In the genomic region with DNA sequence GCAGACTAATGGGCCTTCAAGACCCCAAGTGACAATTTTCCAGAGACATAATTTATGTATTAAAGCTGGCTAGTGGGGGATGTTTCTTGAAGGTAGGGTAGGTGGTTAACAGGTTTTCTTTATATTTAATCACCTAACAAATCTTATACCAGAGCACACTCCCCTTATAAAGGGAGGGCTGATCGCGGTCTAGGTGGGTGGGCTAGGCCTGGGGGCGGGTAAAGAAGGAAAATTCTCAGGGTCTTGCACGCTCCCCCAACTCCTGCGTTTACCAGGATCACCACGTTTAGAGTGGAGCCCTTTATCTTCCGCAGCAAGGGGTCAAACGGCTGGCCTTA, we compare ENCODE assay signal across 8 cellular contexts. TPM values are rescaled to one million over a fixed set of nuclear protein-coding genes. Genes with fewer than 3 reads are reported as not detected.
DNase-seq lines count a peak whose midpoint lies in the region; ATAC-seq and TF ChIP-seq lines count a peak whose summit lies in the region.

No MANE protein-coding gene starts in this region.

- in situ Hi-C loops in astrocyte of the spinal cord (cut with HindIII; ENCODE audit: low sequenced_read_pairs) = no loop called here

- no peak for DNase-seq in activated naive CD4-positive, alpha-beta T cell treated with anti-CD3 and anti-CD28 coated beads, Interleukin-2, amount 50 U/mL, for 16 hours
- DNase-seq in astrocyte of the spinal cord (ENCODE audit: low read depth, low spot score) = no peak
- DNase-seq in lower lobe of right lung = no peak
- DNase-seq in activated effector memory CD4-positive, alpha-beta T cell treated with Interleukin-2 at 50 U/mL for 16 hours = no peak
- DNase-seq in NCI-H345 treated with DMSO at 0.1 percent for 48 hours (lab: John Stamatoyannopoulos, UW; ENCODE audit: unreplicated experiment) = no peak

- H3K9me3 ChIP-seq in lower lobe of right lung = no peaks in the 10 kb centered on the region

- peaks cover 40% of the 10 kb centered on the region for H3K27me3 ChIP-seq in lower lobe of right lung (ENCODE audit: low read depth)

- ATAC-seq in lower lobe of right lung (no peak), GM21367 (IDR thresholded peaks at IDR 0.05; ENCODE audit: unreplicated experiment) (no peak)

- TF ChIP-seq CTCF in astrocyte of the spinal cord (IDR thresholded peaks at IDR 0.05; ENCODE audit: low read depth, low read length) (no peak), lower lobe of right lung (IDR thresholded peaks at IDR 0.05) (no peak)

- peak overlapping the region; percentile 73 for H3K27ac Mint-ChIP-seq in activated naive CD4-positive, alpha-beta T cell treated with anti-CD3 and anti-CD28 coated beads, Interleukin-2, amount 50 U/mL, for 24 hours

- H3K36me3 Mint-ChIP-seq in activated naive CD4-positive, alpha-beta T cell treated with anti-CD3 and anti-CD28 coated beads, Interleukin-2, amount 50 U/mL, for 24 hours = no peaks in the 10 kb centered on the region

- H3K9me3 Mint-ChIP-seq in activated naive CD4-positive, alpha-beta T cell treated with anti-CD3 and anti-CD28 coated beads, Interleukin-2, amount 50 U/mL, for 24 hours = peaks cover 4% of the 10 kb centered on the region

- H3K27ac ChIP-seq in lower lobe of right lung = peak overlapping the region; percentile 8
- no peak overlapping the region for H3K27ac ChIP-seq in urinary bladder (ENCODE audit: low read depth)

- H3K4me3 Mint-ChIP-seq in activated naive CD4-positive, alpha-beta T cell treated with anti-CD3 and anti-CD28 coated beads, Interleukin-2, amount 50 U/mL, for 24 hours = peak overlapping the region; percentile 96

- intact Hi-C loops in lower lobe of right lung (cut with DNase I) = no loop called here

- H3K4me1 ChIP-seq in lower lobe of right lung = peaks cover 16% of the 10 kb centered on the region
- no peaks in the 10 kb centered on the region for H3K4me1 ChIP-seq in urinary bladder (ENCODE audit: insufficient read depth)

- peaks cover 3% of the 10 kb centered on the region for H3K27me3 Mint-ChIP-seq in activated naive CD4-positive, alpha-beta T cell treated with anti-CD3 and anti-CD28 coated beads, Interleukin-2, amount 50 U/mL, for 24 hours

- H3K36me3 ChIP-seq in lower lobe of right lung = no peaks in the 10 kb centered on the region
- no peaks in the 10 kb centered on the region for H3K36me3 ChIP-seq in urinary bladder (ENCODE audit: insufficient read depth)

- peak overlapping the region; percentile 49 for H3K4me3 ChIP-seq in astrocyte of the spinal cord (ENCODE audit: low read depth, low read length)
- peak overlapping the region; percentile 54 for H3K4me3 ChIP-seq in lower lobe of right lung
- H3K4me3 ChIP-seq in urinary bladder (ENCODE audit: low read depth, low read length) = peak overlapping the region; percentile 19

- peaks cover 13% of the 10 kb centered on the region for H3K4me1 Mint-ChIP-seq in activated naive CD4-positive, alpha-beta T cell treated with anti-CD3 and anti-CD28 coated beads, Interleukin-2, amount 50 U/mL, for 24 hours

- 4% methylated on average over 8 of the region's 8 CpGs for WGBS in urinary bladder

RNA-seq across cellular contexts. Expression of gene CXXC1, which starts 19.9 kb away (rescaled TPM):
- total RNA-seq in lower lobe of right lung = 60.2 TPM
- 32.4 TPM for total RNA-seq in urinary bladder
- polyA plus RNA-seq in urinary bladder = 73.9 TPM

RNA-seq across cellular contexts. Expression of gene MBD1, which starts 26.0 kb away (rescaled TPM):
- 64.1 TPM for total RNA-seq in lower lobe of right lung
- 39.9 TPM for total RNA-seq in urinary bladder
- polyA plus RNA-seq in urinary bladder = 57.0 TPM

RNA-seq across cellular contexts. Expression of gene CFAP53, which starts 41.1 kb away (rescaled TPM):
- total RNA-seq in lower lobe of right lung = 3.7 TPM
- 0.42 TPM for total RNA-seq in urinary bladder
- polyA plus RNA-seq in urinary bladder = 0.34 TPM
